In the genomic region with DNA sequence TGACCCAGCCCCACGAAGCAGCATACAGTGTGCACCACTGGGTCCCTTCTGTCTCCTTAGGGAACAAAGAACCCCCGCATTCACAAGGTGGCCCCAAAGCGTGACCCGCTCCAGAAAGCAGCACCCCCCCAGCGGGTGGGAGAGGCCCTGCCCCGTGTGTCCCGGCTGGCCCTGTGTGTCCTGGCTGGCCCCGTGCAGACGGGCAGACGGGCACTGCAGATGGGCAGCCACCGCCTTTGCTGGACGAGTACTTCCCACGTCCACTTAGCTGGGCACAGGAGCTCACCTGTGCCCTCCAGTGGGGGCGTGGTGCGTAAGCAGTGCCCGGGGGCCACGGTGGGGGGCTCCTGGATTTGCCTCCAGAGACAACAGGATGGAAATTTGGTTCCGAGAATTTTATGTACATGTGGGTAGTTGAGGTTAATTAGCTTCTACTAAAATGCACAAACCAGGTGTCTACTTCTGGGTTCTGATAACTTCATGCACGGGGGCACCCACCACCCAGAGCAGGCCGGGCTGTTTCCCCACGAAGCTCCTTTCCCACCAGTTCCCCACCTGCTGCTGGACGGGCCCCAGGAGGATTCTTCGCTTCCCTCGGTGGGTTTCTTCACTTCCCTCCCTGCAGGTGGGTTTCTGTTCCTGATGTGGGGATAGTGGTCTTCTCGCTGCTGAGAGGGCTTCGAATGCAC, we compare ENCODE assay signal across 24 cellular contexts. TPM values are rescaled to one million over a fixed set of nuclear protein-coding genes. Genes with fewer than 3 reads are reported as not detected.
DNase-seq lines count a peak whose midpoint lies in the region; TF ChIP-seq lines count a peak whose summit lies in the region.
"Had no signal": no experiment of that assay in that cellular context is flagged by ENCODE, and none has a peak within 500 bp of the region (broad histone marks: within the 10 kb centered on the region; RNA-seq: fewer than 3 reads in every experiment).

No MANE protein-coding gene starts in this region.

- TF ChIP-seq CTCF in suprapubic skin (IDR thresholded peaks at IDR 0.05): no peak

- H3K36me3 ChIP-seq in H7 (replicated peaks; ENCODE audit: control insufficient read depth, insufficient read depth, low read length) (no peaks in the 10 kb centered on the region), suprapubic skin (no peaks in the 10 kb centered on the region)
- H3K36me3 ChIP-seq: ascending aorta, right atrium auricular region, transverse colon had no signal

- no peaks in the 10 kb centered on the region for H3K9me3 ChIP-seq in suprapubic skin
- H3K9me3 ChIP-seq: ascending aorta, right atrium auricular region, transverse colon had no signal

- DNase-seq in activated CD4-positive, alpha-beta T cell treated with anti-CD3 and anti-CD28 coated beads for 1 hour: peak; percentile 6
- no peak for DNase-seq in activated CD4-positive, alpha-beta T cell treated with anti-CD3 and anti-CD28 coated beads for 4 hours
- DNase-seq in H7: peak; percentile 65
- DNase-seq in islet precursor cell: peak; percentile 45
- peak; percentile 38 to 79 for DNase-seq in suprapubic skin (ENCODE audit: low spot score in 2 of 2)
- DNase-seq in NCI-H510A treated with DMSO at 0.1 percent for 48 hours (lab: John Stamatoyannopoulos, UW): no peak
- no peak for DNase-seq in NCI-H446 (lab: John Stamatoyannopoulos, UW)
- DNase-seq in Kasumi-1 (lab: John Stamatoyannopoulos, UW): no peak
- DNase-seq: activated CD8-positive, alpha-beta T cell treated with anti-CD3 and anti-CD28 coated beads for 36 hours; CD8-positive, alpha-beta T cell; effector CD8-positive, alpha-beta T cell; GM23248; hippocampal formation; left cardiac atrium; NCI-H1092; NCI-H187; NCI-H510A; stimulated activated CD4-positive, alpha-beta T cell treated with anti-CD3 and anti-CD28 coated beads, Interleukin-4, amount 100 ng/mL, for 24 hours; transverse colon had no signal

- 82% methylated on average over 23 of the region's 26 CpGs for WGBS in suprapubic skin

- TF ChIP-seq POLR2A in suprapubic skin (IDR thresholded peaks at IDR 0.05): no peak

- H3K4me3 ChIP-seq in H7 (ENCODE audit: insufficient read depth, low read depth, low read length): no peak overlapping the region
- H3K4me3 ChIP-seq in suprapubic skin: no peak overlapping the region
- H3K4me3 ChIP-seq: ascending aorta, GM23248, right atrium auricular region, SK-N-MC, transverse colon had no signal

- no peak for TF ChIP-seq EP300 in suprapubic skin (IDR thresholded peaks at IDR 0.05)

- H3K27me3 ChIP-seq in H7 (ENCODE audit: control insufficient read depth, insufficient read depth, low read length) (no peaks in the 10 kb centered on the region), suprapubic skin (peaks cover 32% of the 10 kb centered on the region)
- H3K27me3 ChIP-seq: ascending aorta, right atrium auricular region, transverse colon had no signal

- H3K27ac ChIP-seq in suprapubic skin: no peak overlapping the region
- H3K27ac ChIP-seq: ascending aorta, epithelial cell of prostate, GM23248, right atrium auricular region, RWPE1, SK-N-MC, transverse colon had no signal

- peaks cover 8% of the 10 kb centered on the region for H3K4me1 ChIP-seq in suprapubic skin
- H3K4me1 ChIP-seq: ascending aorta, right atrium auricular region had no signal

RNA-seq across cellular contexts. Expression of a gene that starts 33.2 kb away (rescaled TPM):
- 17.9 and 19.6 TPM in 2 replicates for total RNA-seq in H7 (2014; rRNA removed; shearing (Covaris generic))
- total RNA-seq in suprapubic skin: 1 to 10 TPM; 7.0 to 9.8 (median 7.9) TPM

Comparison
In these comparisons a context has a peak if more than half of its experiments do, and no peak if none do; other contexts are left out.
1. DNase-seq: peak in activated CD4-positive, alpha-beta T cell treated with anti-CD3 and anti-CD28 coated beads for 1 hour (single experiment), H7 (single experiment), islet precursor cell (single experiment) and suprapubic skin (2 of 2); none in activated CD4-positive, alpha-beta T cell treated with anti-CD3 and anti-CD28 coated beads for 4 hours (0 of 2), NCI-H510A treated with DMSO at 0.1 percent for 48 hours (single experiment), NCI-H446 (0 of 2) and Kasumi-1 (0 of 2).